21 cellular contexts compared by ENCODE assay signal in the genomic region with DNA sequence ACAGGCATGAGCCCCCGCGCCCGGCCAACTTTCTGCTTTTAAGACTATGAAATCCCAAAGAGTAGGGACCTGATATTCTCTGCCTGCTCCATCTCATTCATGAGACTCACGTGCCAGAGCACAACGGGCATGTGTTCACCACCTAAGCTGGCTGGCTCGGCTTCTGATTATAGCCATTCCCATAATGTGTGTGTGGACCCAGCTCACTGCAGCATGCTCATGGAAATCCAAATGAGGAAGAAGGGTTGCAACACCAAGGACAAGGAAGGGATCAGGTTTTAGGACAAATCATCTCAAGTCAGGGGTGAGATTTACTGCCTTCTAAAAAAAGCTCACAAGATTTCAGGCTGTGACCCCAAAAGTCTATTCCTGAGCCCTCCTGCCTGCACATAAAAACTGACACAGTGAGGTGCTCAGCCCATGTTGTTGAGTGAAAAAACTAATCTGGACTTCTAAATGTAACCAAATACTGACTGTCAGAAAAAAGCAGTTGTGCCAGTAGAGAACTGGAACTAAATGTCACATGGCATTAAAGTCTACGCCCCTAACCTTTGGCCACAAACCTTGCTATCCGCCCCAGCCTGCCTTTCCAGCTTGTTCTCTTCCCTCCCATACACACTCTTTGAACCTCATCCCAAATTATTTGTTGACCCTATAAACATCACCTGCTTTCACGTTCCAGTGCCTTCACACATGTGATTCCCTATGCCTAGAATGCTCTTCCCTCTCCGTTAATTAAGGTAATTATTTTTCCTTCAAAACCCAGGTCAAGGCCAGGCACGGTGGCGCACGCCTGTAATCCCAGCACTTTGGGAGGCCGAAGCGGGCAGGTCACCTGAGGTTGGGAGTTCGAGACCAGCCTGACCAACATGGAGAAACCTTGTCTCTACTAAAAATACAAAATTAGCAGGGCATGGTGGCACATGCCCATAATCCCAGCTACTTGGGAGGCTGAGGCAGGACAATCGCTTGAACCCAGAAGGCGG. TPM values are rescaled to one million over a fixed set of nuclear protein-coding genes. Genes with fewer than 3 reads are reported as not detected.
DNase-seq lines count a peak whose midpoint lies in the region; ATAC-seq, FAIRE-seq and TF ChIP-seq lines count a peak whose summit lies in the region.
"Had no signal": no experiment of that assay in that cellular context is flagged by ENCODE, and none has a peak within 500 bp of the region (broad histone marks: within the 10 kb centered on the region; RNA-seq: fewer than 3 reads in every experiment).

No MANE protein-coding gene starts in this region.

- H3K9me1 ChIP-seq in IMR-90 (ENCODE audit: insufficient read depth, low read length) (peaks cover 10% of the 10 kb centered on the region), K562 (ENCODE audit: control insufficient read depth, insufficient read depth, low read length) (no peaks in the 10 kb centered on the region)

- H3K4ac ChIP-seq in IMR-90 (ENCODE audit: low read depth, low read length), result peak overlapping the region; percentile 92

- peaks cover 44% of the 10 kb centered on the region for H3K27me3 Mint-ChIP-seq in nephron progenitor cell (ENCODE audit: low read depth, poor library complexity)
- H3K27me3 Mint-ChIP-seq: activated CD4-positive, alpha-beta memory T cell treated with anti-CD3 and anti-CD28 coated beads for 36 hours; activated naive CD8-positive, alpha-beta T cell had no signal

- no peaks in the 10 kb centered on the region for H3K9me3 Mint-ChIP-seq in nephron progenitor cell
- H3K9me3 Mint-ChIP-seq: activated CD4-positive, alpha-beta memory T cell treated with anti-CD3 and anti-CD28 coated beads for 36 hours had no signal

- no peaks in the 10 kb centered on the region for H3K9me3 ChIP-seq in A549
- no peaks in the 10 kb centered on the region for H3K9me3 ChIP-seq in IMR-90 (ENCODE audit: control insufficient read depth, insufficient read depth, low read length)
- no peaks in the 10 kb centered on the region for H3K9me3 ChIP-seq in K562 (replicated peaks; ENCODE audit: control insufficient read depth, insufficient read depth, low read depth, low read length)
- H3K9me3 ChIP-seq in thyroid gland, result no peaks in the 10 kb centered on the region
- H3K9me3 ChIP-seq: spleen, tibial artery had no signal

- peak overlapping the region; percentile 59 for H3K4me2 ChIP-seq in A549
- H3K4me2 ChIP-seq in IMR-90 (ENCODE audit: low read depth, low read length), result no peak overlapping the region
- H3K4me2 ChIP-seq in K562 (ENCODE audit: insufficient read depth, low read length), result no peak overlapping the region

- H2AFZ ChIP-seq in IMR-90 (replicated peaks; ENCODE audit: low read length, poor library complexity) (peak overlapping the region; percentile 37), K562 (ENCODE audit: low read depth, low read length) (no peak overlapping the region)

- H3K36me3 ChIP-seq in IMR-90 (ENCODE audit: control insufficient read depth, insufficient read depth, low read length) (no peaks in the 10 kb centered on the region), K562 (ENCODE audit: control insufficient read depth, insufficient read depth, low read length) (no peaks in the 10 kb centered on the region), thyroid gland (no peaks in the 10 kb centered on the region)
- H3K36me3 ChIP-seq: brain microvascular endothelial cell, spleen, tibial artery had no signal

- ATAC-seq in A549 (no peak), IMR-90 (ENCODE audit: low read depth) (no peak), K562 (no peak), esophagus mucosa (no peak)
- ATAC-seq: GM12878 had no signal

- no peak overlapping the region for H3K23ac ChIP-seq in IMR-90 (ENCODE audit: low read depth, low read length)

- no peak overlapping the region for H3K56ac ChIP-seq in IMR-90 (ENCODE audit: extremely low read depth, insufficient read depth, low read length)

- H3K4me1 ChIP-seq in A549 (peaks cover 34% of the 10 kb centered on the region), IMR-90 (ENCODE audit: control insufficient read depth, insufficient read depth, low read length) (peaks cover 4% of the 10 kb centered on the region), K562 (replicated peaks in 1 of 2; ENCODE audit: control insufficient read depth in 2 of 2, insufficient read depth in 2 of 2, low read length in 2 of 2) (peaks cover 4 to 10% of the 10 kb centered on the region in 2 experiments; a peak in 3 of 5 replicates), thyroid gland (peaks cover 0 to 5% of the 10 kb centered on the region in 2 donors)

- BruUV-seq in IMR-90 (replicated peaks; lab: Mats Ljungman, UMichigan) (no TSS peak), K562 (replicated peaks; lab: Mats Ljungman, UMichigan) (no TSS peak)

- peak overlapping the region; percentile 50; the same call in 1 of the 2 replicates for H4K91ac ChIP-seq in IMR-90 (ENCODE audit: insufficient read depth, low read depth, low read length)

- peaks cover 41% of the 10 kb centered on the region for H3K4me1 Mint-ChIP-seq in nephron progenitor cell

- H3K36me3 Mint-ChIP-seq in nephron progenitor cell (ENCODE audit: low read depth), result no peaks in the 10 kb centered on the region
- H3K36me3 Mint-ChIP-seq: activated CD4-positive, alpha-beta memory T cell treated with anti-CD3 and anti-CD28 coated beads for 36 hours; activated naive CD8-positive, alpha-beta T cell had no signal

- H2AK5ac ChIP-seq in IMR-90 (ENCODE audit: low read depth, low read length), result peak overlapping the region; percentile 49; the same call in 1 of the 2 replicates

- H3K27ac Mint-ChIP-seq in nephron progenitor cell, result peak overlapping the region; percentile 24
- H3K27ac Mint-ChIP-seq: activated CD4-positive, alpha-beta memory T cell treated with anti-CD3 and anti-CD28 coated beads for 36 hours; activated naive CD8-positive, alpha-beta T cell had no signal

- DNase-seq in A549 (ENCODE audit: low read depth in 1 of 2, low spot score in 1 of 2) (no peak), IMR-90 (no peak), K562 (ENCODE audit: extremely low read depth in 1 of 4, low spot score in 3 of 4) (no peak), nephron progenitor cell (no peak), NCI-H146 treated with DMSO at 0.1 percent for 48 hours (lab: John Stamatoyannopoulos, UW; ENCODE audit: unreplicated experiment) (no peak), thyroid gland (no peak)
- no peak for DNase-seq in activated CD4-positive, alpha-beta T cell treated with anti-CD3 and anti-CD28 coated beads for 48 hours
- DNase-seq: activated CD4-positive, alpha-beta memory T cell treated with anti-CD3 and anti-CD28 coated beads for 36 hours; activated T-cell treated with anti-CD3 and anti-CD28 coated beads, Interleukin-2, amount 50 U/mL, for 48 hours; dermis blood vessel endothelial cell; NCI-H2029; NCI-H526 treated with DMSO at 0.1 percent for 48 hours; T-helper 1 cell; tibial artery had no signal

- WGBS in A549 (ENCODE audit: missing lambda C conversion rate), result 92% methylated on average over 18 of the region's 18 CpGs
- 92% methylated on average over 5 of the region's 18 CpGs; no CpG with 5 or more reads in 1 of the 2 experiments for WGBS in IMR-90 (ENCODE audit: extremely low coverage in 2 of 2, insufficient read length in 1 of 2), 2 experiments
- WGBS in K562 (ENCODE audit: insufficient coverage, low coverage, missing lambda C conversion rate), result 53% methylated on average over 18 of the region's 18 CpGs
- WGBS in thyroid gland, 2 donors, result 90 to 94% methylated on average over 18 of the region's 18 CpGs

- H3K18ac ChIP-seq in IMR-90 (ENCODE audit: low read depth, low read length), result no peak overlapping the region

- dilution Hi-C loops in IMR-90 (cut with HindIII; ENCODE audit: low sequenced_read_pairs, unreplicated experiment), result no loop called here

- in situ Hi-C loops in IMR-90 (cut with MboI; ENCODE audit: low sequenced_read_pairs) (loop anchor here (10.0 kb wide), 1 partner anchor 478 kb away; no protein-coding TSS in a partner anchor), K562 (cut with MboI) (loop anchor here (10.0 kb wide), 1 partner anchor 478 kb away; no protein-coding TSS in a partner anchor)

- TF ChIP-seq CTCF in A549 (IDR thresholded peaks at IDR 0.05) (no peak), IMR-90 (conservative IDR thresholded peaks at IDR 0.05; ENCODE audit: low read depth, low read length) (no peak), K562 (IDR thresholded peaks at IDR 0.05 in 2 of 3, conservative IDR thresholded peaks at IDR 0.05 in 1 of 3; ENCODE audit: insufficient read depth in 2 of 3, low read depth in 1 of 3, low read length in 3 of 3) (no peak), nephron progenitor cell (IDR thresholded peaks at IDR 0.05) (no peak), thyroid gland (IDR thresholded peaks at IDR 0.05) (no peak)

- intact Hi-C loops in IMR-90 (cut with micrococcal nuclease) (loop anchor here (10.0 kb wide), 1 partner anchor 218 kb away; a partner anchor contains a TSS), K562 (cut with micrococcal nuclease) (no loop called here), thyroid gland (cut with DNase I) (no loop called here)

- H3K9ac ChIP-seq in IMR-90 (ENCODE audit: low read depth, low read length), result no peak overlapping the region
- H3K9ac ChIP-seq in K562 (ENCODE audit: insufficient read depth in 1 of 2, low read depth in 2 of 2, low read length in 2 of 2), result peak overlapping the region in 1 of 2 experiments; percentile 20; a peak in 1 of 4 replicates

- no peak for TF ChIP-seq POLR2A in A549 (IDR thresholded peaks at IDR 0.05; ENCODE audit: low read length)
- TF ChIP-seq POLR2A in IMR-90 (IDR thresholded peaks at IDR 0.05; ENCODE audit: low read depth, low read length), result no peak
- no peak for TF ChIP-seq POLR2A in K562 (conservative IDR thresholded peaks at IDR 0.05)
- no peak for TF ChIP-seq POLR2A in thyroid gland (IDR thresholded peaks at IDR 0.05)

- no peaks in the 10 kb centered on the region for H4K20me1 ChIP-seq in IMR-90 (ENCODE audit: insufficient read depth, low read length)
- H4K20me1 ChIP-seq in K562 (replicated peaks; ENCODE audit: control insufficient read depth, insufficient read depth, low read length), result no peaks in the 10 kb centered on the region

- CTCF ChIA-PET in A549 (lab: Yijun Ruan, JAX) (interaction anchor here (0.7 to 2.0 kb wide), 4 partner anchors 8 to 136 kb away, joined by 3 to 5 read pairs (median 4); a partner anchor contains a TSS), IMR-90 (lab: Yijun Ruan, JAX) (interaction anchor here (0.6 kb wide), 1 partner anchor 19 kb away, joined by 3 read pairs; no protein-coding TSS in a partner anchor), K562 (lab: Yijun Ruan, JAX; ENCODE audit: low intra/inter-chr PET ratio) (no interaction called here)

- 0 out of 2 replicates have a peak overlapping the region, but pooled peaks have one; percentile 5 for H3K14ac ChIP-seq in IMR-90 (replicated peaks; ENCODE audit: low read depth, low read length)

- no peak for TF ChIP-seq RAD21 in A549 (conservative IDR thresholded peaks at IDR 0.05 in 1 of 2, IDR thresholded peaks at IDR 0.05 in 1 of 2)
- TF ChIP-seq RAD21 in IMR-90 (IDR thresholded peaks at IDR 0.05; ENCODE audit: low read length), result no peak
- no peak for TF ChIP-seq RAD21 in K562 (CRISPR knock-in tag; conservative IDR thresholded peaks at IDR 0.05 in 1 of 2, IDR thresholded peaks at IDR 0.05 in 1 of 2)

- FAIRE-seq in A549 (lab: Jason Lieb, UNC), result no peak
- FAIRE-seq in K562 (lab: Jason Lieb, UNC), result no peak
- FAIRE-seq: G401.6, GM12878 had no signal

- H3K79me2 ChIP-seq in K562 (ENCODE audit: control insufficient read depth, insufficient read depth, low read length), result no peaks in the 10 kb centered on the region

- H3K4me3 ChIP-seq in A549 (no peak overlapping the region), IMR-90 (ENCODE audit: insufficient read depth, low read depth, low read length) (no peak overlapping the region), K562 (no peak overlapping the region), thyroid gland (replicated peaks in 1 of 3) (no peak overlapping the region)
- H3K4me3 ChIP-seq: GM12878, tibial artery had no signal

- H3K4me3 Mint-ChIP-seq in nephron progenitor cell, result no peak overlapping the region
- H3K4me3 Mint-ChIP-seq: activated CD4-positive, alpha-beta memory T cell treated with anti-CD3 and anti-CD28 coated beads for 36 hours; activated naive CD8-positive, alpha-beta T cell had no signal

- peak overlapping the region; percentile 84; the same call in 1 of the 3 replicates for H2BK15ac ChIP-seq in IMR-90 (ENCODE audit: low read depth, low read length)

- no peak overlapping the region for H2AK9ac ChIP-seq in IMR-90 (replicated peaks; ENCODE audit: low read depth, low read length, poor library complexity)

- TF ChIP-seq EP300 in A549 (IDR thresholded peaks at IDR 0.05), result no peak
- TF ChIP-seq EP300 in K562 (IDR thresholded peaks at IDR 0.05; ENCODE audit: low read length), result no peak

- peak overlapping the region; percentile 20; the same call in 1 of the 2 replicates for H4K5ac ChIP-seq in IMR-90 (ENCODE audit: low read depth, low read length)

- H3K27me3 ChIP-seq in IMR-90 (ENCODE audit: control insufficient read depth, insufficient read depth, low read length) (no peaks in the 10 kb centered on the region), K562 (ENCODE audit: control insufficient read depth in 2 of 2, insufficient read depth in 2 of 2, low read length in 2 of 2) (no peaks in the 10 kb centered on the region), thyroid gland (no peaks in the 10 kb centered on the region)
- H3K27me3 ChIP-seq: brain microvascular endothelial cell, spleen, tibial artery had no signal

- POLR2A ChIA-PET in A549 (lab: Yijun Ruan, JAX) (interaction anchor here (0.7 kb wide), 1 partner anchor 166 kb away, joined by 4 read pairs; no protein-coding TSS in a partner anchor), IMR-90 (lab: Charles Lee; ENCODE audit: unreplicated experiment) (no interaction called here), K562 (lab: Yijun Ruan, JAX) (interaction anchor here (0.8 to 1.1 kb wide), 3 partner anchors 14 to 689 kb away, joined by 3 to 4 read pairs (median 3); no protein-coding TSS in a partner anchor)

- H3K27ac ChIP-seq in A549 (peak overlapping the region; percentile 64 to 86; a peak in 5 of 6 replicates), IMR-90 (ENCODE audit: insufficient read depth, low read length) (no peak overlapping the region; the same call in 1 of the 2 replicates), K562 (ENCODE audit: extremely low read depth, low read depth, low read length) (no peak overlapping the region), thyroid gland (no peak overlapping the region)
- H3K27ac ChIP-seq: brain microvascular endothelial cell, tibial artery, VCaP had no signal

- peak overlapping the region; percentile 34 to 55; a peak in 3 of 4 replicates for H4K8ac ChIP-seq in IMR-90 (ENCODE audit: low read depth in 2 of 2, low read length in 2 of 2)

- H2BK120ac ChIP-seq in IMR-90 (ENCODE audit: low read depth, low read length), result peak overlapping the region; percentile 97

- H2BK20ac ChIP-seq in IMR-90 (ENCODE audit: low read depth, low read length), result peak overlapping the region; percentile 36

- H2BK5ac ChIP-seq in IMR-90 (ENCODE audit: low read depth, low read length, poor library complexity, severe bottlenecking), result peak overlapping the region; percentile 87

- peaks cover 0 to 4% of the 10 kb centered on the region in 2 experiments; a peak in 1 of 4 replicates for H3K79me1 ChIP-seq in IMR-90 (ENCODE audit: low read depth in 1 of 2, low read length in 2 of 2)

RNA-seq across cellular contexts. Expression of a gene that starts 9.1 kb away (rescaled TPM):
- polyA plus RNA-seq in A549 (2011; rRNA removed) (17.1 and 18.1 TPM in 2 replicates), A549 (2017; fragmentation: RNase III; extraction: RNeasy Plus Mini Kit Qiagen cat#74134 plus additional on column Dnase treatment) (22.0 to 23.6 TPM (median 22.3 TPM) in 3 replicates), IMR-90 (2012; rRNA removed) (8.9 and 9.3 TPM in 2 replicates), K562 (2011; rRNA removed) (42.7 and 51.0 TPM in 2 replicates), K562 (2014; fragmentation: Illumina TruSeq; extraction: Trizol) (37.3 and 45.9 TPM in 2 replicates), K562 (2014; fragmentation: Nextera tagmentation; extraction: Ambion mirVana) (10 to 100 TPM; 59.6 to 82.8 TPM), K562 (2014; rRNA removed) (34.2 and 43.7 TPM in 2 replicates)
- 12.7 and 17.8 TPM in 2 replicates for polyA plus RNA-seq in A549 (2012; cell fraction: cytosol; rRNA removed)
- polyA plus RNA-seq in A549 (2012; cell fraction: nucleus; rRNA removed), result 7.2 and 9.4 TPM in 2 replicates
- 24.1 and 29.5 TPM in 2 replicates for polyA minus RNA-seq in A549 (2011; rRNA and poly(A)+ RNA removed)
- total RNA-seq in IMR-90 (2012; rRNA removed) (17.5 and 20.3 TPM in 2 replicates), K562 (2014; rRNA removed) (19.4 and 22.9 TPM in 2 replicates), K562 (2014; rRNA removed; fragmentation: Illumina TruSeq; extraction: Trizol) (48.8 and 50.2 TPM in 2 replicates), K562 (2015; rRNA removed; fragmentation: Illumina TruSeq; extraction: Trizol) (50.6 and 53.9 TPM in 2 replicates), K562 (2021) (59.3 and 61.3 TPM in 2 replicates), esophagus mucosa (13.7 TPM), thyroid gland (10 to 100 TPM; 10.6 to 14.7 (median 11.5) TPM)
- polyA plus RNA-seq in IMR-90 (2012; cell fraction: cytosol; rRNA removed), result 3.5 and 4.5 TPM in 2 replicates
- 2.1 and 3.2 TPM in 2 replicates for polyA plus RNA-seq in IMR-90 (2012; cell fraction: nucleus; rRNA removed; ENCODE audit: low replicate concordance)
- 16.7 and 21.2 TPM in 2 replicates for total RNA-seq in K562 (2011; cell fraction: chromatin; rRNA removed; ENCODE audit: low replicate concordance)
- total RNA-seq in K562 (2011; cell fraction: nucleolus; rRNA removed), result 11.3 and 11.4 TPM in 2 replicates
- total RNA-seq in K562 (2011; cell fraction: nucleoplasm; rRNA removed), result 16.6 and 20.1 TPM in 2 replicates
- polyA plus RNA-seq in K562 (2011; cell fraction: cytosol; rRNA removed), result 36.2 and 36.6 TPM in 2 replicates
- 10.2 and 11.7 TPM in 2 replicates for polyA plus RNA-seq in K562 (2011; cell fraction: nucleus; rRNA removed)
- polyA plus RNA-seq in K562 (2012), result 34.6 and 49.3 TPM in 2 replicates
- 41.9 and 45.6 TPM in 2 replicates for polyA minus RNA-seq in K562 (2011; rRNA and poly(A)+ RNA removed)
- polyA minus RNA-seq in K562 (2011; cell fraction: cytosol; rRNA and poly(A)+ RNA removed), result 13.6 and 15.3 TPM in 2 replicates
- polyA minus RNA-seq in K562 (2011; cell fraction: nucleus; rRNA and poly(A)+ RNA removed), result 3.8 and 6.0 TPM in 2 replicates

RNA-seq across cellular contexts. Expression of a gene that starts 19.0 kb away (rescaled TPM):
- polyA plus RNA-seq in A549 (2011; rRNA removed), result 14.1 and 15.9 TPM in 2 replicates
- polyA plus RNA-seq in A549 (2012; cell fraction: cytosol; rRNA removed), result 2.6 and 4.2 TPM in 2 replicates
- 1.8 and 2.6 TPM in 2 replicates for polyA plus RNA-seq in A549 (2012; cell fraction: nucleus; rRNA removed)
- polyA plus RNA-seq in A549 (2017; fragmentation: RNase III; extraction: RNeasy Plus Mini Kit Qiagen cat#74134 plus additional on column Dnase treatment), result 5.4 to 5.8 TPM (median 5.5 TPM) in 3 replicates
- polyA minus RNA-seq in A549 (2011; rRNA and poly(A)+ RNA removed), result 27.9 and 28.8 TPM in 2 replicates
- 46.1 and 55.2 TPM in 2 replicates for total RNA-seq in IMR-90 (2012; rRNA removed)
- polyA plus RNA-seq in IMR-90 (2012; rRNA removed), result 6.5 and 8.1 TPM in 2 replicates
- 3.3 and 4.1 TPM in 2 replicates for polyA plus RNA-seq in IMR-90 (2012; cell fraction: cytosol; rRNA removed)
- 2.7 and 7.7 TPM in 2 replicates for polyA plus RNA-seq in IMR-90 (2012; cell fraction: nucleus; rRNA removed; ENCODE audit: low replicate concordance)
- 36.6 and 41.8 TPM in 2 replicates for total RNA-seq in K562 (2011; cell fraction: chromatin; rRNA removed; ENCODE audit: low replicate concordance)
- 10.1 and 12.7 TPM in 2 replicates for total RNA-seq in K562 (2011; cell fraction: nucleolus; rRNA removed)
- total RNA-seq in K562 (2011; cell fraction: nucleoplasm; rRNA removed), result 13.9 and 15.3 TPM in 2 replicates
- total RNA-seq in K562 (2014; rRNA removed), result 12.2 and 15.7 TPM in 2 replicates
- 22.2 and 24.5 TPM in 2 replicates for total RNA-seq in K562 (2014; rRNA removed; fragmentation: Illumina TruSeq; extraction: Trizol)
- total RNA-seq in K562 (2015; rRNA removed; fragmentation: Illumina TruSeq; extraction: Trizol), result 18.7 and 21.0 TPM in 2 replicates
- 19.7 and 20.4 TPM in 2 replicates for total RNA-seq in K562 (2021)
- polyA plus RNA-seq in K562 (2011; rRNA removed), result 18.1 and 18.4 TPM in 2 replicates
- polyA plus RNA-seq in K562 (2011; cell fraction: cytosol; rRNA removed), result 6.6 and 10.7 TPM in 2 replicates
- 4.6 and 6.0 TPM in 2 replicates for polyA plus RNA-seq in K562 (2011; cell fraction: nucleus; rRNA removed)
- 6.2 and 6.5 TPM in 2 replicates for polyA plus RNA-seq in K562 (2012)
- 8.5 and 9.2 TPM in 2 replicates for polyA plus RNA-seq in K562 (2014; fragmentation: Illumina TruSeq; extraction: Trizol)
- polyA plus RNA-seq in K562 (2014; fragmentation: Nextera tagmentation; extraction: Ambion mirVana), result 1 to 10 TPM; 4.9 to 6.1 TPM
- 7.9 and 8.8 TPM in 2 replicates for polyA plus RNA-seq in K562 (2014; rRNA removed)
- polyA minus RNA-seq in K562 (2011; rRNA and poly(A)+ RNA removed), result 43.7 and 54.2 TPM in 2 replicates
- polyA minus RNA-seq in K562 (2011; cell fraction: cytosol; rRNA and poly(A)+ RNA removed), result 13.9 and 15.0 TPM in 2 replicates
- polyA minus RNA-seq in K562 (2011; cell fraction: nucleus; rRNA and poly(A)+ RNA removed), result 11.4 and 26.4 TPM in 2 replicates
- total RNA-seq in esophagus mucosa, result 13.2 TPM
- 10 to 100 TPM; 64.8 to 88.2 (median 82.2) TPM for total RNA-seq in thyroid gland

Comparison
In these comparisons a context has a peak if more than half of its experiments do, and no peak if none do; other contexts are left out.
1. H3K27ac ChIP-seq: peak in A549 (2 of 2); none in IMR-90 (single experiment), K562 (single experiment) and thyroid gland (0 of 3).